In the genomic region with DNA sequence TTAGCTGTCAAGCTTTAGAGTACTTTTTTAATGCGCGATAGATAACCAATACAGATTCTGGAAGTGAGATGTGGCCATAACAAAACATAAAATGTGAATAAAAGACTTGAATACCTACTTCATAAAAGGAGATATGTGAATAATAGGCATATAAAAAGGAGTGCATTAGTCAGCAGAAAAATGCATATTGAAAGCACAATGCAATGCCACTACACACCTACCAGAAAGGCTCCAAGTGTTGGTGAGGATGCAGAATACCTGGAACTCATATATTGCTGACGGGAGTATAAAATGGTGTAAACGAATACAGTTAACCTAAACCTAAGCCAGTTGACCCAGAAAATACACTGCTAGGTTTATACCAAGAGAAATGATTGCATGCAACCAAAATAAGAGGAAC, we compare ENCODE assay signal across 25 cellular contexts. TPM values are rescaled to one million over a fixed set of nuclear protein-coding genes. Genes with fewer than 3 reads are reported as not detected.
DNase-seq lines count a peak whose midpoint lies in the region; ATAC-seq, FAIRE-seq and TF ChIP-seq lines count a peak whose summit lies in the region.
"Had no signal": no experiment of that assay in that cellular context is flagged by ENCODE, and none has a peak within 500 bp of the region (broad histone marks: within the 10 kb centered on the region; RNA-seq: fewer than 3 reads in every experiment).

No MANE protein-coding gene starts in this region.

- CTCF ChIA-PET in HepG2 (lab: Yijun Ruan, JAX; ENCODE audit: low intra/inter-chr PET ratio, low total read pairs): no interaction called here
- CTCF ChIA-PET in HEK293 (lab: Yijun Ruan, JAX): interaction anchor here (0.7 to 1.0 kb wide), 3 partner anchors 21 to 468 kb away, joined by 4 to 5 read pairs (median 4); no protein-coding TSS in a partner anchor
- CTCF ChIA-PET in K562 (lab: Yijun Ruan, JAX; ENCODE audit: low intra/inter-chr PET ratio): no interaction called here

- H4K20me1 ChIP-seq in HepG2 (ENCODE audit: insufficient read depth, low read length): no peaks in the 10 kb centered on the region
- no peaks in the 10 kb centered on the region for H4K20me1 ChIP-seq in K562 (replicated peaks; ENCODE audit: control insufficient read depth, insufficient read depth, low read length)
- H4K20me1 ChIP-seq: BLaER1 treated with 17β-estradiol and CSF1 and Interleukin-3, amounts not matched to agents 10 nM and 100 nM had no signal

- H2AFZ ChIP-seq in HepG2 (ENCODE audit: low read length) (no peak overlapping the region), K562 (ENCODE audit: low read depth, low read length) (no peak overlapping the region)

- no peaks in the 10 kb centered on the region for H3K79me2 ChIP-seq in HepG2 (ENCODE audit: insufficient read depth, low read length)
- no peaks in the 10 kb centered on the region for H3K79me2 ChIP-seq in K562 (ENCODE audit: control insufficient read depth, insufficient read depth, low read length)

- TF ChIP-seq CTCF in HepG2 (CRISPR knock-in tag; IDR thresholded peaks at IDR 0.05) (no peak), right lobe of liver (IDR thresholded peaks at IDR 0.05) (no peak), HEK293 (tag by site-specific recombination; IDR thresholded peaks at IDR 0.05) (no peak), K562 (IDR thresholded peaks at IDR 0.05 in 2 of 3, conservative IDR thresholded peaks at IDR 0.05 in 1 of 3; ENCODE audit: insufficient read depth in 2 of 3, low read depth in 1 of 3, low read length in 3 of 3) (no peak)

- TF ChIP-seq POLR2A in HepG2 (IDR thresholded peaks at IDR 0.05; ENCODE audit: insufficient read depth in 1 of 2, low read depth in 2 of 2, low read length in 2 of 2): no peak
- TF ChIP-seq POLR2A in right lobe of liver (IDR thresholded peaks at IDR 0.05): no peak
- no peak for TF ChIP-seq POLR2A in K562 (conservative IDR thresholded peaks at IDR 0.05)

- H3K4me1 ChIP-seq in HepG2 (ENCODE audit: insufficient read depth, low read length): peaks cover 20% of the 10 kb centered on the region
- peaks cover 0 to 12% (median 7%) of the 10 kb centered on the region in 4 donors for H3K4me1 ChIP-seq in right lobe of liver
- H3K4me1 ChIP-seq in HEK293 (ENCODE audit: control insufficient read depth, insufficient read depth, low read length): no peaks in the 10 kb centered on the region
- no peaks in the 10 kb centered on the region for H3K4me1 ChIP-seq in K562 (replicated peaks in 1 of 2; ENCODE audit: control insufficient read depth in 2 of 2, insufficient read depth in 2 of 2, low read length in 2 of 2)

- TF ChIP-seq EP300 in HepG2 (IDR thresholded peaks at IDR 0.05; ENCODE audit: low read depth in 2 of 2, low read length in 2 of 2) (no peak), HepG2 (CRISPR knock-in tag; IDR thresholded peaks at IDR 0.05; ENCODE audit: borderline replicate concordance) (no peak), K562 (IDR thresholded peaks at IDR 0.05; ENCODE audit: low read length) (no peak)

- H3K27me3 ChIP-seq in HepG2 (ENCODE audit: control insufficient read depth in 1 of 2, insufficient read depth in 2 of 2, low read length in 2 of 2): no peaks in the 10 kb centered on the region; a peak in 1 of 5 replicates
- H3K27me3 ChIP-seq in right lobe of liver: no peaks in the 10 kb centered on the region
- H3K27me3 ChIP-seq in K562 (ENCODE audit: control insufficient read depth in 2 of 2, insufficient read depth in 2 of 2, low read length in 2 of 2): peaks cover 0 to 3% of the 10 kb centered on the region in 2 experiments; a peak in 1 of 5 replicates
- H3K27me3 ChIP-seq: BLaER1 treated with 17β-estradiol and CSF1 and Interleukin-3, amounts not matched to agents 10 nM and 100 nM had no signal

- H3K36me3 ChIP-seq in HepG2 (replicated peaks in 1 of 2; ENCODE audit: control insufficient read depth in 1 of 2, insufficient read depth in 2 of 2, low read length in 2 of 2) (no peaks in the 10 kb centered on the region), right lobe of liver (no peaks in the 10 kb centered on the region), HEK293 (ENCODE audit: control insufficient read depth in 2 of 2, insufficient read depth in 1 of 2, low read length in 2 of 2) (no peaks in the 10 kb centered on the region), K562 (ENCODE audit: control insufficient read depth, insufficient read depth, low read length) (no peaks in the 10 kb centered on the region)
- H3K36me3 ChIP-seq: BLaER1 treated with 17β-estradiol and CSF1 and Interleukin-3, amounts not matched to agents 10 nM and 100 nM had no signal

- 45% methylated on average over 4 of the region's 4 CpGs for WGBS in HepG2 (ENCODE audit: low lambda C conversion rate)
- WGBS in right lobe of liver (ENCODE audit: insufficient coverage, low coverage, low lambda C conversion rate, missing lambda C conversion rate): 93% methylated on average over 4 of the region's 4 CpGs
- WGBS in K562 (ENCODE audit: insufficient coverage, low coverage, missing lambda C conversion rate): 0% methylated on average over 4 of the region's 4 CpGs

- H3K4me3 ChIP-seq in HepG2 (replicated peaks in 1 of 3; ENCODE audit: insufficient read depth in 1 of 3, low read depth in 2 of 3, low read length in 3 of 3) (no peak overlapping the region), right lobe of liver (no peak overlapping the region), HEK293 (ENCODE audit: low read depth, low read length) (no peak overlapping the region), K562 (no peak overlapping the region)
- H3K4me3 ChIP-seq: BLaER1 treated with 17β-estradiol and CSF1 and Interleukin-3, amounts not matched to agents 10 nM and 100 nM; GM12878 had no signal

- BruUV-seq in HepG2 (replicated peaks; lab: Mats Ljungman, UMichigan) (no TSS peak), K562 (replicated peaks; lab: Mats Ljungman, UMichigan) (no TSS peak)

- intact Hi-C loops in HepG2 (cut with micrococcal nuclease; ENCODE audit: unreplicated experiment): no loop called here
- intact Hi-C loops in right lobe of liver (cut with DNase I): no loop called here
- intact Hi-C loops in K562 (cut with micrococcal nuclease): no loop called here

- H3K9ac ChIP-seq in HepG2 (ENCODE audit: insufficient read depth, low read depth, low read length): no peak overlapping the region
- no peak overlapping the region for H3K9ac ChIP-seq in K562 (ENCODE audit: insufficient read depth in 1 of 2, low read depth in 2 of 2, low read length in 2 of 2)
- H3K9ac ChIP-seq: BLaER1 treated with 17β-estradiol and CSF1 and Interleukin-3, amounts not matched to agents 10 nM and 100 nM had no signal

- POLR2A ChIA-PET in HepG2 (lab: Yijun Ruan, JAX): no interaction called here
- POLR2A ChIA-PET in HEK293 (lab: Yijun Ruan, JAX): no interaction called here
- POLR2A ChIA-PET in K562 (lab: Yijun Ruan, JAX): no interaction called here

- H3K9me3 ChIP-seq in HepG2 (ENCODE audit: low read length) (no peaks in the 10 kb centered on the region), right lobe of liver (no peaks in the 10 kb centered on the region), HEK293 (ENCODE audit: control insufficient read depth, insufficient read depth, low read depth, low read length) (no peaks in the 10 kb centered on the region), K562 (replicated peaks; ENCODE audit: control insufficient read depth, insufficient read depth, low read depth, low read length) (no peaks in the 10 kb centered on the region)

- ATAC-seq in HepG2 (no peak), right lobe of liver (no peak), K562 (no peak)
- ATAC-seq: CD8-positive, alpha-beta T cell; GM12878 had no signal

- TF ChIP-seq RAD21 in HepG2 (CRISPR knock-in tag; IDR thresholded peaks at IDR 0.05) (no peak), K562 (CRISPR knock-in tag; conservative IDR thresholded peaks at IDR 0.05 in 1 of 2, IDR thresholded peaks at IDR 0.05 in 1 of 2) (no peak)

- H3K27ac ChIP-seq in HepG2 (ENCODE audit: extremely low read length, insufficient read depth, low read length): no peak overlapping the region
- H3K27ac ChIP-seq in right lobe of liver: no peak overlapping the region
- H3K27ac ChIP-seq in HEK293 (ENCODE audit: extremely low read depth, low read depth, low read length): no peak overlapping the region
- H3K27ac ChIP-seq in K562 (ENCODE audit: extremely low read depth, low read depth, low read length): no peak overlapping the region
- H3K27ac ChIP-seq: BLaER1 treated with 17β-estradiol and CSF1 and Interleukin-3, amounts not matched to agents 10 nM and 100 nM; C4-2B had no signal

- H3K4me2 ChIP-seq in HepG2 (ENCODE audit: low read depth, low read length) (no peak overlapping the region), K562 (ENCODE audit: insufficient read depth, low read length) (no peak overlapping the region)
- H3K4me2 ChIP-seq: BLaER1 treated with 17β-estradiol and CSF1 and Interleukin-3, amounts not matched to agents 10 nM and 100 nM had no signal

- in situ Hi-C loops in HepG2 (cut with HindIII; ENCODE audit: extremely low pct_ligation_motif_present, low pct_unique_long_range_greater_than_20kb): no loop called here
- in situ Hi-C loops in K562 (cut with MboI): no loop called here

- no peak for FAIRE-seq in HepG2 (lab: Jason Lieb, UNC)
- no peak for FAIRE-seq in K562 (lab: Jason Lieb, UNC)
- FAIRE-seq: A204.1, GM12878, GM12892, GM18507 had no signal

- no peak for DNase-seq in HepG2 (ENCODE audit: low spot score)
- DNase-seq in right lobe of liver: no peak
- DNase-seq in K562 (ENCODE audit: extremely low read depth in 1 of 4, low spot score in 3 of 4): no peak
- no peak for DNase-seq in activated CD4-positive, alpha-beta T cell treated with anti-CD3 and anti-CD28 coated beads, Interleukin-2, amount 50 U/mL, for 4 hours
- no peak for DNase-seq in COLO829 (ENCODE audit: low spot score)
- DNase-seq: 8988T; AML-193; CD4-positive, alpha-beta T cell; CD8-positive, alpha-beta T cell; COR-L47; DMS 273 treated with DMSO at 0.1 percent for 48 hours; DMS153; DMS53; DMS79; DND-41; EL; GDM1 had no signal

- no peaks in the 10 kb centered on the region for H3K9me1 ChIP-seq in K562 (ENCODE audit: control insufficient read depth, insufficient read depth, low read length)

RNA-seq across cellular contexts. Expression of gene RAPGEF4, which starts 10.9 kb away (rescaled TPM):
- 0.91 TPM in 2 replicates for total RNA-seq in HepG2 (2016; rRNA removed; fragmentation: Illumina TruSeq; extraction: Trizol)
- 0.09 TPM in 1 of 2 replicates, not detected in the other for total RNA-seq in HepG2 (2016; cell fraction: cytosol; rRNA removed; fragmentation: Illumina TruSeq; extraction: Trizol; ENCODE audit: low read depth)
- 0.54 and 0.63 TPM in 2 replicates for total RNA-seq in HepG2 (2016; cell fraction: insoluble cytoplasmic fraction; rRNA removed; fragmentation: Illumina TruSeq; extraction: Trizol)
- 0.24 and 0.53 TPM in 2 replicates for total RNA-seq in HepG2 (2016; cell fraction: membrane; rRNA removed; fragmentation: Illumina TruSeq; extraction: Trizol)
- total RNA-seq in HepG2 (2016; cell fraction: nucleus; rRNA removed; fragmentation: Illumina TruSeq; extraction: Trizol): 0.53 and 0.56 TPM in 2 replicates
- 0.78 and 0.93 TPM in 2 replicates for polyA plus RNA-seq in HepG2 (2011; rRNA removed)
- polyA plus RNA-seq in HepG2 (2011; cell fraction: cytosol; rRNA removed): 0.19 and 0.24 TPM in 2 replicates
- polyA plus RNA-seq in HepG2 (2011; cell fraction: nucleus; rRNA removed): 2.5 and 2.8 TPM in 2 replicates
- polyA plus RNA-seq in HepG2 (2012): 0.65 and 1.2 TPM in 2 replicates
- 0.03 and 0.10 TPM in 2 replicates for polyA plus RNA-seq in HepG2 (2016; cell fraction: cytosol; fragmentation: Illumina TruSeq; extraction: Trizol; ENCODE audit: low read depth)
- 0.47 and 0.78 TPM in 2 replicates for polyA plus RNA-seq in HepG2 (2016; cell fraction: insoluble cytoplasmic fraction; fragmentation: Illumina TruSeq; extraction: Trizol; ENCODE audit: low read depth)
- polyA plus RNA-seq in HepG2 (2016; cell fraction: membrane; fragmentation: Illumina TruSeq; extraction: Trizol; ENCODE audit: low read depth): 0.13 and 0.31 TPM in 2 replicates
- 0.53 and 0.68 TPM in 2 replicates for polyA plus RNA-seq in HepG2 (2016; cell fraction: nucleus; fragmentation: Illumina TruSeq; extraction: Trizol; ENCODE audit: insufficient read depth, low read depth)
- 3.3 and 5.8 TPM in 2 replicates for polyA minus RNA-seq in HepG2 (2011; rRNA and poly(A)+ RNA removed; ENCODE audit: low replicate concordance)
- polyA minus RNA-seq in HepG2 (2011; cell fraction: cytosol; rRNA and poly(A)+ RNA removed): 0.20 and 0.88 TPM in 2 replicates
- 10.7 and 12.4 TPM in 2 replicates for polyA minus RNA-seq in HepG2 (2011; cell fraction: nucleus; rRNA and poly(A)+ RNA removed)
- 10 to 100 TPM in 4 of 6 experiments, 1 to 10 TPM in 2; 9.5 to 18.4 (median 14.7) TPM for total RNA-seq in right lobe of liver
- 0.86 and 1.9 TPM in 2 replicates for total RNA-seq in K562 (2011; cell fraction: chromatin; rRNA removed; ENCODE audit: low replicate concordance)
- total RNA-seq in K562 (2011; cell fraction: nucleolus; rRNA removed): not detected in 2 replicates
- total RNA-seq in K562 (2011; cell fraction: nucleoplasm; rRNA removed): 1.0 TPM in 1 of 2 replicates, not detected in the other
- not detected in 2 replicates for total RNA-seq in K562 (2014; rRNA removed)
- 0.45 TPM in 1 of 2 replicates, not detected in the other for total RNA-seq in K562 (2014; rRNA removed; fragmentation: Illumina TruSeq; extraction: Trizol)
- not detected in 2 replicates for total RNA-seq in K562 (2015; rRNA removed; fragmentation: Illumina TruSeq; extraction: Trizol)
- total RNA-seq in K562 (2021): 0.33 TPM in 1 of 2 replicates, not detected in the other
- polyA plus RNA-seq in K562 (2011; rRNA removed): 0.13 and 0.62 TPM in 2 replicates
- 0.01 and 0.72 TPM in 2 replicates for polyA plus RNA-seq in K562 (2011; cell fraction: cytosol; rRNA removed)
- 0.64 and 2.7 TPM in 2 replicates for polyA plus RNA-seq in K562 (2011; cell fraction: nucleus; rRNA removed)
- 0.03 TPM in 1 of 2 replicates, not detected in the other for polyA plus RNA-seq in K562 (2012)
- not detected in 2 replicates for polyA plus RNA-seq in K562 (2014; fragmentation: Illumina TruSeq; extraction: Trizol)
- polyA plus RNA-seq in K562 (2014; fragmentation: Nextera tagmentation; extraction: Ambion mirVana): under 1 TPM in 1 of 2 experiments, not detected in 1; 0.04 TPM
- not detected in 2 replicates for polyA plus RNA-seq in K562 (2014; rRNA removed)
- 0.81 and 2.6 TPM in 2 replicates for polyA minus RNA-seq in K562 (2011; rRNA and poly(A)+ RNA removed)
- not detected in 2 replicates for polyA minus RNA-seq in K562 (2011; cell fraction: cytosol; rRNA and poly(A)+ RNA removed)
- polyA minus RNA-seq in K562 (2011; cell fraction: nucleus; rRNA and poly(A)+ RNA removed): 0.27 and 1.9 TPM in 2 replicates
- total RNA-seq: G401 had no signal

Comparison
In these comparisons a context has a peak if more than half of its experiments do, and no peak if none do; other contexts are left out.
1. Of the 241 proteins assayed by ChIP-seq in both HepG2 and K562: peak only in HepG2: MAFF; only in K562: MAFG; in both: MAFK; in neither: 238.